In the genomic region with DNA sequence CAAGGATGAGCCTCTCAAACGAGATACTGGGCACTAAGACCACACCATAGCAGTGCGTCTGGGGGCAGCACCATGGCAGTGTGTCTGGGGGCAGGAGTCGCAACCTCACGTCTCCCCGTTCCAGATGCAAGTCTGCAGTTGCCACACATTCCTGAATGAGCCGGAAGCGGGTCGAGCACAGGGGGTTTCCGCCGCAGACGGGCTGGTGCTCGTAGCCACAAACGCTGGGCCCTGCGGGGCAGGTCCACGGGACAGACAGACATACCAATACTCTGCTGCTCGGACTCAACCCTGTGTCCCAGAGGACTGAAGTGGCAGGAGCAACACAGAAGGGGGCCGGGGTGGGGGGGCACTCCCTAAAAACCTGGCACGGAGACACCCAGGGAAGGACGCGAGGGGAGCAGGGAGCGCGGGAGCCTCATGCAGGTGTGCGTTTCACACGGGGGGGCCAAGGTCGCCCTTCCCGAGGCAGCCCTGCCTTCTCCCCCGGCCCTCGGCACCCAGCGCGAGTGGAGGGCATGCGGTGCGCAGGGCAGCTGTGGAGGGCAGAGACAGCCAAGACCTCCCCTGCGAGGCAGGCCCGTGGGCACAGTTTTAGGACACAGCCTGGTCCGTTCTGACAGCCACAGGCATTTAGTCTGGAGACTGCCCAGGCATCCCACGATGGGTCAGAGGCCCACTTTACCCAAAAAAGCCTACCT, we compare ENCODE assay signal across 17 cellular contexts.
"Had no signal": no experiment of that assay in that cellular context is flagged by ENCODE, and none has a peak within 500 bp of the region (broad histone marks: within the 10 kb centered on the region; RNA-seq: fewer than 3 reads in every experiment).

No MANE protein-coding gene starts in this region.

- H3K4me3 ChIP-seq: dorsolateral prefrontal cortex had no signal

- H3K27ac ChIP-seq: dorsolateral prefrontal cortex had no signal

- ATAC-seq: activated T-cell treated with anti-CD3 and anti-CD28 coated beads, Interleukin-2, amount 50 U/mL, for 72 hours; natural killer cell had no signal

- H3K27me3 Mint-ChIP-seq: activated naive CD8-positive, alpha-beta T cell had no signal

- H3K9me3 Mint-ChIP-seq: activated T-cell treated with anti-CD3 and anti-CD28 coated beads, Interleukin-2, amount 50 U/mL, for 72 hours; immature natural killer cell; natural killer cell; T-helper 1 cell treated with Interleukin-12 subunit alpha and Interleukin-12 subunit beta and Interleukin-4 antibody, amounts not matched to agents 30 μg/mL and 1 μg/mL, for 36 hours had no signal

- DNase-seq: activated CD4-positive, alpha-beta T cell treated with anti-CD3 and anti-CD28 coated beads, Interleukin-2, amount 50 U/mL, for 1 hour; activated CD4-positive, CD25-positive, alpha-beta regulatory T cell treated with anti-CD3 and anti-CD28 coated beads, Interleukin-2, amount 50 U/mL, for 72 hours; activated gamma-delta T cell; activated T-cell treated with anti-CD3 and anti-CD28 coated beads, Interleukin-2, amount 50 U/mL, for 72 hours; glutamatergic neuron; immature natural killer cell; mesendoderm; natural killer cell; nucleus accumbens; retina; stimulated activated CD4-positive, alpha-beta T cell treated with anti-CD3 and anti-CD28 coated beads, Interleukin-12 subunit alpha, Interleukin-12 subunit beta, amount 100 ng/mL, for 4 hours; stimulated activated CD4-positive, alpha-beta T cell treated with anti-CD3 and anti-CD28 coated beads, Interleukin-1b, Interleukin-23, amount 100 ng/mL, for 48 hours; stimulated activated CD8-positive, alpha-beta memory T cell treated with anti-CD3 and anti-CD28 coated beads, Interleukin-4, amount 100 ng/mL, for 48 hours; stimulated activated naive CD4-positive, alpha-beta T cell had no signal

- H3K36me3 Mint-ChIP-seq: activated naive CD8-positive, alpha-beta T cell; natural killer cell had no signal

- H3K4me3 Mint-ChIP-seq: activated naive CD8-positive, alpha-beta T cell; activated T-cell treated with anti-CD3 and anti-CD28 coated beads, Interleukin-2, amount 50 U/mL, for 72 hours; immature natural killer cell; natural killer cell; T-helper 1 cell treated with Interleukin-12 subunit alpha and Interleukin-12 subunit beta and Interleukin-4 antibody, amounts not matched to agents 30 μg/mL and 1 μg/mL, for 36 hours had no signal

- H3K27ac Mint-ChIP-seq: activated naive CD8-positive, alpha-beta T cell; activated T-cell treated with anti-CD3 and anti-CD28 coated beads, Interleukin-2, amount 50 U/mL, for 72 hours; natural killer cell; T-helper 1 cell treated with Interleukin-12 subunit alpha and Interleukin-12 subunit beta and Interleukin-4 antibody, amounts not matched to agents 30 μg/mL and 1 μg/mL, for 36 hours had no signal
